ENCODE assay signal across 8 cellular contexts in the genomic region with DNA sequence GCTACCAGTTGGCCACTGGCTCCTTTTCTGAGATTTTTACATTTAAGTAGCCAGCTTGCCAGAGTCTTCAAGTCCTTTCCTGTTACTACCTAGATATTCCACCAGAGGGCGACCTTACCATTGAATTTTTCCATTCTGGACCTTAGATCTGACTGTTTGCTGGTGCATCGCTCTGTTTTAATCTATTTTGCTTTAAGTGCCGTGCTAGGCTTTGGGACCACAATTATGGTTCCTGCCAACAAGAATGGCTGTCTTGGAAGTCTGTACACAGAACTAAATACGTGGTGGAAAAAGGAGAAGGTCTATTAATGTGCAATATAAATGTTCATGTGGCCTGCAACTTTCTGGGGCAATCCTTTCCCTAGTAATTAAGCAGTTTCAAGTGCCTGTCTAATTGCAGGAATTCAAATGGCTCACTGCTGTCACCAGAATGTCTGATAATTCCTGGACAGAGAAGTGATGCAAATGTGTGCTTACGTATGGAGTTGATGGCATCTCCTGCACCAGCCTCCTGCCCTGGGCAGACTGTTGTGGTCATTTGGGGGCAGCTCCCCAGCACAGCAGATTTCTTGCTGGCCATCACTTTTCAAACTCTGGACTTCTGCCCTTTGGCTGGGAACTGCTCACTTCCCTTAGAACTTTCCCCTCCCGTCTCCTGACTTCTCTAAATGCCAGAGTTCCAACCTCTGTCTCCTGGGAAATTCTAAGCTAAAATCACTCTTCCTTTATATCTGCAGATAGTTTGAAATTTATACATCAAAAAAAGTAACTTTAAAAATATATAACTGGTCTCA. TPM values are rescaled to one million over a fixed set of nuclear protein-coding genes. Genes with fewer than 3 reads are reported as not detected.
DNase-seq lines count a peak whose midpoint lies in the region; ATAC-seq and TF ChIP-seq lines count a peak whose summit lies in the region.

No MANE protein-coding gene starts in this region.

- no peaks in the 10 kb centered on the region for H3K27me3 ChIP-seq in Caco-2 (replicated peaks; ENCODE audit: control insufficient read depth, insufficient read depth, low read length)
- H3K27me3 ChIP-seq in HL-60 (ENCODE audit: insufficient read depth, poor library complexity, severe bottlenecking): no peaks in the 10 kb centered on the region

- CTCF ChIA-PET in Caco-2 (lab: Charles Lee): interaction anchor here (0.6 to 1.0 kb wide), 5 partner anchors 26 to 158 kb away, joined by 3 to 5 read pairs (median 3); no protein-coding TSS in a partner anchor

- intact Hi-C loops in Caco-2 (cut with micrococcal nuclease; ENCODE audit: unreplicated experiment): loop anchor here (1.0 kb wide), 4 partner anchors 67 to 233 kb away; no protein-coding TSS in a partner anchor

- no peaks in the 10 kb centered on the region for H3K9me3 ChIP-seq in Caco-2

- H3K4me3 Mint-ChIP-seq in Caco-2 (ENCODE audit: unreplicated experiment): no peak overlapping the region
- H3K4me3 Mint-ChIP-seq in nephron progenitor cell: no peak overlapping the region

- no peaks in the 10 kb centered on the region for H3K4me1 Mint-ChIP-seq in Caco-2 (ENCODE audit: low read depth, unreplicated experiment)
- peaks cover 25% of the 10 kb centered on the region for H3K4me1 Mint-ChIP-seq in nephron progenitor cell

- TF ChIP-seq CTCF in Caco-2 (IDR thresholded peaks at IDR 0.05; ENCODE audit: insufficient read depth in 1 of 2, low read depth in 1 of 2, low read length in 1 of 2, severe bottlenecking in 1 of 2, unreplicated experiment in 1 of 2): peak; percentile 57 to 75
- TF ChIP-seq CTCF in HL-60 (IDR thresholded peaks at IDR 0.05; ENCODE audit: insufficient read depth, low read length): peak; percentile 43
- peak; percentile 77 for TF ChIP-seq CTCF in nephron progenitor cell (IDR thresholded peaks at IDR 0.05)

- H3K27ac Mint-ChIP-seq in Caco-2 (ENCODE audit: unreplicated experiment): no peak overlapping the region
- no peak overlapping the region for H3K27ac Mint-ChIP-seq in nephron progenitor cell

- H3K36me3 Mint-ChIP-seq in Caco-2 (ENCODE audit: insufficient read depth, unreplicated experiment): no peaks in the 10 kb centered on the region
- H3K36me3 Mint-ChIP-seq in nephron progenitor cell (ENCODE audit: low read depth): no peaks in the 10 kb centered on the region

- peak; percentile 51 to 74 for DNase-seq in Caco-2
- DNase-seq in HL-60 (ENCODE audit: low read depth in 1 of 2, low spot score in 1 of 2): peak; percentile 50 to 67
- peak; percentile 78 to 89 for DNase-seq in NCI-H526 (lab: John Stamatoyannopoulos, UW)
- DNase-seq in activated CD4-positive, alpha-beta T cell treated with anti-CD3 and anti-CD28 coated beads, Interleukin-2, amount 50 U/mL, for 4 hours: peak; percentile 19 to 24
- DNase-seq in fibroblast of peridontal ligament (ENCODE audit: extremely low read depth): peak; percentile 95
- DNase-seq in nephron progenitor cell: peak; percentile 45
- no peak for DNase-seq in NCI-H1048 (lab: John Stamatoyannopoulos, UW)

- POLR2A ChIA-PET in Caco-2 (lab: Charles Lee): no interaction called here

- H3K9me3 Mint-ChIP-seq in Caco-2 (ENCODE audit: unreplicated experiment) (no peaks in the 10 kb centered on the region), nephron progenitor cell (no peaks in the 10 kb centered on the region)

- 0 out of 2 replicates have a peak, but pooled peaks cover 3% of the 10 kb centered on the region for H3K4me1 ChIP-seq in Caco-2

- no peak for ATAC-seq in HG03196 (IDR thresholded peaks at IDR 0.05; ENCODE audit: unreplicated experiment)

- H3K27ac ChIP-seq in HL-60 (replicated peaks): no peak overlapping the region

- H3K36me3 ChIP-seq in Caco-2 (ENCODE audit: control insufficient read depth, insufficient read depth, low read length): no peaks in the 10 kb centered on the region

- H3K27me3 Mint-ChIP-seq in Caco-2 (ENCODE audit: insufficient read depth, unreplicated experiment) (peaks cover 21% of the 10 kb centered on the region), nephron progenitor cell (ENCODE audit: low read depth, poor library complexity) (peaks cover 45% of the 10 kb centered on the region)

- H3K4me3 ChIP-seq in Caco-2 (ENCODE audit: low read depth, low read length): no peak overlapping the region
- H3K4me3 ChIP-seq in HL-60 (replicated peaks; ENCODE audit: insufficient read depth, low read length): no peak overlapping the region

- no TSS peak for BruUV-seq in Caco-2 (replicated peaks; lab: Mats Ljungman, UMichigan)

RNA-seq across cellular contexts. Expression of gene HLA-DOA, which starts 5.6 kb away (rescaled TPM):
- total RNA-seq in Caco-2 (2022): not detected in 2 replicates

RNA-seq across cellular contexts. Expression of gene BRD2, which starts 46.6 kb away (rescaled TPM):
- total RNA-seq in Caco-2 (2022): 199 and 200 TPM in 2 replicates

RNA-seq across cellular contexts. Expression of gene HLA-DPA1, which starts 58.4 kb away (rescaled TPM):
- not detected in 2 replicates for total RNA-seq in Caco-2 (2022)
